In the genomic region with DNA sequence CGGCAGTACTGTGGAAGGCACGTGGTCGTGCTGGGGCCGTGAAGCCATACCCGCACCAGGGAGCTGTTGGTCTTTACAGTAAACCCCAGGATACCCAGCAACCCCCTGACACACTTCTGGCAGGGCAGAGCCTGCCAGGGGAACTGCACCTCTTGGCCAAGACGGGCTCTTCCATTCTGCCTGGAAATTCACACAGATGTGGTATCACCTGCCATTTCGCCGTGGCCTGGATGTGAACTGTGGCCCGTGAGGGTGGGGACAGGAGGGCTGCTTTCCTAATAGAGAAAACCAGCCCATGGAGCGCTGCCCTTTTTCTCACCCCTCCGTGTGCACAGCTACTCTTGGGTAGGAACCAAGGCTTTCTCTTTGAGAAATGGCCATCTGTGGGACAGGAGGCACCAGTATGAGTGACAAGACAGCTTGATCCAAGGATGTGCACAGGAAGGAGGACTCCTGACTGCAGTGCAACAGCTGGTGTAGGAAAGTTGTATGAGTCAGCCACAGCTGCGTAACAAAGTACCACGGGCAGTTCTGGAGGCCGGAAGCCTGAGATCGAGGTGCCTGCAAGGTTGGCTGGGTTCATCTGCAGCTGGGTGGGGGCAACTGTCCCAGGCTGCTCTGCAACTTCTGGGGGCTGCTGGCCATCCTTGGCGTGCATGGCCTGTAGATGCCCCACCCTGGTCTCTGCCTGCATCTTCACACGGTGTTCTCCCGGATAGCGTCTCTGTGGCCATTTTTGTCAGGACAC, we compare ENCODE assay signal across 23 cellular contexts.
DNase-seq lines count a peak whose midpoint lies in the region; ATAC-seq and TF ChIP-seq lines count a peak whose summit lies in the region.
"Had no signal": no experiment of that assay in that cellular context is flagged by ENCODE, and none has a peak within 500 bp of the region (broad histone marks: within the 10 kb centered on the region; RNA-seq: fewer than 3 reads in every experiment).

No MANE protein-coding gene starts in this region.

- H3K9me3 ChIP-seq in left ventricle myocardium inferior (replicated peaks), result no peaks in the 10 kb centered on the region
- no peaks in the 10 kb centered on the region for H3K9me3 ChIP-seq in lower lobe of right lung
- H3K9me3 ChIP-seq: A549, BE2C, HAP-1 had no signal

- H3K27ac Mint-ChIP-seq in central memory CD8-positive, alpha-beta T cell (ENCODE audit: low read depth), result peak overlapping the region; percentile 7
- H3K27ac Mint-ChIP-seq: CD14-positive monocyte; CD4-positive, alpha-beta memory T cell had no signal

- no peak overlapping the region for H3K4me3 Mint-ChIP-seq in central memory CD8-positive, alpha-beta T cell
- H3K4me3 Mint-ChIP-seq: CD14-positive monocyte; CD4-positive, alpha-beta memory T cell had no signal

- TF ChIP-seq CTCF in left ventricle myocardium inferior (IDR thresholded peaks at IDR 0.05; ENCODE audit: borderline replicate concordance), result no peak
- TF ChIP-seq CTCF in lower lobe of right lung (IDR thresholded peaks at IDR 0.05), result no peak

- no peak overlapping the region for H3K4me3 ChIP-seq in left ventricle myocardium inferior
- no peak overlapping the region for H3K4me3 ChIP-seq in lower lobe of right lung
- H3K4me3 ChIP-seq: A549; BLaER1 treated with 17β-estradiol and CSF1 and Interleukin-3, amounts not matched to agents 10 nM and 100 nM; HAP-1 had no signal

- H3K9me3 Mint-ChIP-seq in central memory CD8-positive, alpha-beta T cell, result no peaks in the 10 kb centered on the region

- no peak overlapping the region for H3K27ac ChIP-seq in left ventricle myocardium inferior (replicated peaks)
- no peak overlapping the region for H3K27ac ChIP-seq in lower lobe of right lung
- H3K27ac ChIP-seq: A549; BLaER1 treated with 17β-estradiol and CSF1 and Interleukin-3, amounts not matched to agents 10 nM and 100 nM had no signal

- no peaks in the 10 kb centered on the region for H3K4me1 Mint-ChIP-seq in central memory CD8-positive, alpha-beta T cell
- H3K4me1 Mint-ChIP-seq: CD14-positive monocyte had no signal

- H3K36me3 ChIP-seq in left ventricle myocardium inferior (no peaks in the 10 kb centered on the region), lower lobe of right lung (no peaks in the 10 kb centered on the region)
- H3K36me3 ChIP-seq: BE2C; BLaER1 treated with 17β-estradiol and CSF1 and Interleukin-3, amounts not matched to agents 10 nM and 100 nM; HAP-1 had no signal

- H3K27me3 Mint-ChIP-seq in central memory CD8-positive, alpha-beta T cell, result no peaks in the 10 kb centered on the region

- intact Hi-C loops in left ventricle myocardium inferior (cut with micrococcal nuclease), result no loop called here
- intact Hi-C loops in left cardiac atrium (cut with DNase I), result loop anchor here in 1 of 2 donors (5.0 kb wide), 1 partner anchor 147 kb away; a partner anchor contains a TSS
- intact Hi-C loops in lower lobe of right lung (cut with DNase I), result no loop called here
- intact Hi-C loops in posterior vena cava (cut with DNase I), result no loop called here

- ATAC-seq in left cardiac atrium, result no peak
- ATAC-seq in central memory CD8-positive, alpha-beta T cell (replicated peaks; ENCODE audit: extremely low read depth, poor library complexity, severe bottlenecking), result no peak
- ATAC-seq in lower lobe of right lung, result no peak
- ATAC-seq in HG03521 (IDR thresholded peaks at IDR 0.05; ENCODE audit: unreplicated experiment), result no peak
- ATAC-seq: A549 had no signal

- peak; percentile 5 for DNase-seq in left ventricle myocardium inferior
- no peak for DNase-seq in left cardiac atrium
- DNase-seq in central memory CD8-positive, alpha-beta T cell (ENCODE audit: low spot score in 2 of 2), result no peak
- peak; percentile 35 for DNase-seq in lower lobe of right lung
- peak; percentile 77 for DNase-seq in posterior vena cava (ENCODE audit: low spot score)
- DNase-seq in iPS-NIHi11 (ENCODE audit: low spot score), result no peak
- no peak for DNase-seq in CD1c-positive myeloid dendritic cell (ENCODE audit: extremely low spot score)
- DNase-seq: 8988T; ACHN; AML-193; BE2C; Calu3; CD4-positive, alpha-beta memory T cell; COR-L47; DMS53; DMS79 treated with DMSO at 0.1 percent for 48 hours; GF-D8; GOT3 had no signal

- no peaks in the 10 kb centered on the region for H3K27me3 ChIP-seq in left ventricle myocardium inferior (ENCODE audit: low read depth)
- H3K27me3 ChIP-seq in lower lobe of right lung (ENCODE audit: low read depth), result no peaks in the 10 kb centered on the region
- H3K27me3 ChIP-seq: BE2C; BLaER1 treated with 17β-estradiol and CSF1 and Interleukin-3, amounts not matched to agents 10 nM and 100 nM had no signal

- H3K4me1 ChIP-seq in left ventricle myocardium inferior (peaks cover 7% of the 10 kb centered on the region), lower lobe of right lung (peaks cover 5% of the 10 kb centered on the region)
- H3K4me1 ChIP-seq: HAP-1 had no signal

- no peaks in the 10 kb centered on the region for H3K36me3 Mint-ChIP-seq in central memory CD8-positive, alpha-beta T cell (ENCODE audit: insufficient read depth)
- H3K36me3 Mint-ChIP-seq: CD14-positive monocyte; CD4-positive, alpha-beta memory T cell had no signal

Comparison
In these comparisons a context has a peak if more than half of its experiments do, and no peak if none do; other contexts are left out.
1. DNase-seq: peak in left ventricle myocardium inferior (single experiment), lower lobe of right lung (single experiment) and posterior vena cava (single experiment); none in left cardiac atrium (single experiment), central memory CD8-positive, alpha-beta T cell (0 of 2), iPS-NIHi11 (single experiment) and CD1c-positive myeloid dendritic cell (single experiment).